ENCODE assay signal across 27 cellular contexts in genomic region chr13:71875823-71876222, GRCh38.
"Had no signal": no experiment of that assay in that cellular context is flagged by ENCODE, and none has a peak within 500 bp of the region (broad histone marks: within the 10 kb centered on the region; RNA-seq: fewer than 3 reads in every experiment).

No MANE protein-coding gene starts in this region.

- H3K27ac Mint-ChIP-seq: activated CD4-positive, alpha-beta T cell treated with anti-CD3 and anti-CD28 coated beads for 36 hours; activated CD8-positive, alpha-beta memory T cell treated with anti-CD3 and anti-CD28 coated beads, Interleukin-2, amount 10 ng/mL, durations not matched to agents 7 days and 5 days; activated CD8-positive, alpha-beta T cell treated with anti-CD3 and anti-CD28 coated beads, Interleukin-2, amount 10 ng/mL, durations not matched to agents 7 days and 5 days; activated naive CD4-positive, alpha-beta T cell treated with anti-CD3 and anti-CD28 coated beads, Interleukin-2, amount 50 U/mL, for 24 hours; activated naive CD8-positive, alpha-beta T cell treated with anti-CD3 and anti-CD28 coated beads, Interleukin-2, amount 50 U/mL, for 24 hours; activated T-helper 2 cell treated with anti-CD3 and anti-CD28 coated beads, Interferon-gamma antibody, Interleukin-2, Interleukin-4, amounts not matched to agents 10 μg/mL and 5 μg/mL and 100 μg/mL, durations not matched to agents 14 hours and 24 hours and 36 hours; naive B cell; stimulated activated naive B cell treated with anti-CD40 and anti-IgM and Interleukin-4, amounts not matched to agents 10 μg/mL and 1 μg/mL and 100 μg/mL, for 72 hours; T-helper 2 cell treated with Interferon-gamma antibody and Interleukin-4, amounts not matched to agents 5 μg/mL and 100 μg/mL, for 36 hours had no signal

- H3K9me3 Mint-ChIP-seq: activated naive CD4-positive, alpha-beta T cell treated with anti-CD3 and anti-CD28 coated beads, Interleukin-2, amount 50 U/mL, for 24 hours; activated naive CD8-positive, alpha-beta T cell treated with anti-CD3 and anti-CD28 coated beads, Interleukin-2, amount 50 U/mL, for 24 hours; activated T-helper 2 cell treated with anti-CD3 and anti-CD28 coated beads, Interferon-gamma antibody, Interleukin-2, Interleukin-4, amounts not matched to agents 10 μg/mL and 5 μg/mL and 100 μg/mL, durations not matched to agents 14 hours and 24 hours and 36 hours; stimulated activated naive B cell treated with anti-CD40 and anti-IgM and Interleukin-4, amounts not matched to agents 10 μg/mL and 1 μg/mL and 100 μg/mL, for 72 hours; T-helper 2 cell treated with Interferon-gamma antibody and Interleukin-4, amounts not matched to agents 5 μg/mL and 100 μg/mL, for 36 hours had no signal

- H3K4me3 Mint-ChIP-seq: activated CD4-positive, alpha-beta T cell treated with anti-CD3 and anti-CD28 coated beads for 36 hours; activated CD8-positive, alpha-beta memory T cell treated with anti-CD3 and anti-CD28 coated beads, Interleukin-2, amount 10 ng/mL, durations not matched to agents 7 days and 5 days; activated CD8-positive, alpha-beta T cell treated with anti-CD3 and anti-CD28 coated beads, Interleukin-2, amount 10 ng/mL, durations not matched to agents 7 days and 5 days; activated naive CD4-positive, alpha-beta T cell treated with anti-CD3 and anti-CD28 coated beads, Interleukin-2, amount 50 U/mL, for 24 hours; activated naive CD8-positive, alpha-beta T cell treated with anti-CD3 and anti-CD28 coated beads, Interleukin-2, amount 50 U/mL, for 24 hours; central memory CD8-positive, alpha-beta T cell; naive B cell; stimulated activated naive B cell treated with anti-CD40 and anti-IgM and Interleukin-4, amounts not matched to agents 10 μg/mL and 1 μg/mL and 100 μg/mL, for 72 hours; T-helper 2 cell treated with Interferon-gamma antibody and Interleukin-4, amounts not matched to agents 5 μg/mL and 100 μg/mL, for 36 hours had no signal

- H3K4me1 Mint-ChIP-seq: activated CD8-positive, alpha-beta memory T cell treated with anti-CD3 and anti-CD28 coated beads, Interleukin-2, amount 10 ng/mL, durations not matched to agents 7 days and 5 days; activated naive CD4-positive, alpha-beta T cell treated with anti-CD3 and anti-CD28 coated beads, Interleukin-2, amount 50 U/mL, for 24 hours; central memory CD8-positive, alpha-beta T cell; naive B cell had no signal

- H3K27me3 Mint-ChIP-seq: activated CD8-positive, alpha-beta memory T cell treated with anti-CD3 and anti-CD28 coated beads, Interleukin-2, amount 10 ng/mL, durations not matched to agents 7 days and 5 days; central memory CD8-positive, alpha-beta T cell had no signal

- H3K36me3 Mint-ChIP-seq: activated CD8-positive, alpha-beta memory T cell treated with anti-CD3 and anti-CD28 coated beads, Interleukin-2, amount 10 ng/mL, durations not matched to agents 7 days and 5 days; activated naive CD4-positive, alpha-beta T cell treated with anti-CD3 and anti-CD28 coated beads, Interleukin-2, amount 50 U/mL, for 24 hours; naive B cell; stimulated activated naive B cell treated with anti-CD40 and anti-IgM and Interleukin-4, amounts not matched to agents 10 μg/mL and 1 μg/mL and 100 μg/mL, for 72 hours had no signal

- DNase-seq: activated CD4-positive, alpha-beta T cell treated with anti-CD3 and anti-CD28 coated beads for 36 hours; activated CD4-positive, CD25-positive, alpha-beta regulatory T cell; activated CD8-positive, alpha-beta memory T cell treated with anti-CD3 and anti-CD28 coated beads, Interleukin-2, amount 10 ng/mL, durations not matched to agents 7 days and 5 days; activated CD8-positive, alpha-beta T cell treated with anti-CD3 and anti-CD28 coated beads, Interleukin-2, amount 10 ng/mL, durations not matched to agents 7 days and 5 days; activated naive CD8-positive, alpha-beta T cell treated with anti-CD3 and anti-CD28 coated beads, Interleukin-2, amount 50 U/mL, for 24 hours; activated T-cell treated with anti-CD3 and anti-CD28 coated beads, Interleukin-2, amount 50 U/mL, for 48 hours; amygdala; dermis blood vessel endothelial cell; effector CD4-positive, alpha-beta T cell; esophagus squamous epithelium; foreskin melanocyte; islet precursor cell; left ventricle myocardium inferior; naive B cell; nucleus accumbens; pancreas; sigmoid colon; small intestine; stimulated activated CD4-positive, alpha-beta T cell treated with anti-CD3 and anti-CD28 coated beads, Interleukin-1b, Interleukin-23, amount 100 ng/mL, for 48 hours; stimulated activated naive B cell treated with anti-CD40 and anti-IgM and Interleukin-4, amounts not matched to agents 10 μg/mL and 1 μg/mL and 100 μg/mL, for 72 hours; stomach; thyroid gland; upper lobe of right lung had no signal

- ATAC-seq: activated CD4-positive, alpha-beta T cell treated with anti-CD3 and anti-CD28 coated beads for 36 hours; activated CD8-positive, alpha-beta memory T cell treated with anti-CD3 and anti-CD28 coated beads, Interleukin-2, amount 10 ng/mL, durations not matched to agents 7 days and 5 days; activated CD8-positive, alpha-beta T cell treated with anti-CD3 and anti-CD28 coated beads, Interleukin-2, amount 10 ng/mL, durations not matched to agents 7 days and 5 days; activated naive CD8-positive, alpha-beta T cell treated with anti-CD3 and anti-CD28 coated beads, Interleukin-2, amount 50 U/mL, for 24 hours; pancreas; stimulated activated naive B cell treated with anti-CD40 and anti-IgM and Interleukin-4, amounts not matched to agents 10 μg/mL and 1 μg/mL and 100 μg/mL, for 72 hours; upper lobe of right lung had no signal
